Comparison of ENCODE assay signal across 6 cellular contexts in genomic region chr11:48361289-48361688, GRCh38. TPM values are rescaled to one million over a fixed set of nuclear protein-coding genes. Genes with fewer than 3 reads are reported as not detected.
"Had no signal": no experiment of that assay in that cellular context is flagged by ENCODE, and none has a peak within 500 bp of the region (broad histone marks: within the 10 kb centered on the region; RNA-seq: fewer than 3 reads in every experiment).

No MANE protein-coding gene starts in this region.

RNA-seq across cellular contexts. Expression of gene OR4C5, which starts 5.0 kb away (rescaled TPM):
- polyA plus RNA-seq: immature natural killer cell; keratinocyte; liver; lung; mammary epithelial cell; naive thymus-derived CD4-positive, alpha-beta T cell had no signal

RNA-seq across cellular contexts. Expression of gene OR4C3, which starts 36.6 kb away (rescaled TPM):
- polyA plus RNA-seq: immature natural killer cell; keratinocyte; liver; lung; mammary epithelial cell; naive thymus-derived CD4-positive, alpha-beta T cell had no signal

RNA-seq across cellular contexts. Expression of gene OR4S1, which starts 55.3 kb away (rescaled TPM):
- polyA plus RNA-seq: immature natural killer cell; keratinocyte; liver; lung; mammary epithelial cell; naive thymus-derived CD4-positive, alpha-beta T cell had no signal
